Comparison of ENCODE assay signal across 1 cellular context in the genomic region with DNA sequence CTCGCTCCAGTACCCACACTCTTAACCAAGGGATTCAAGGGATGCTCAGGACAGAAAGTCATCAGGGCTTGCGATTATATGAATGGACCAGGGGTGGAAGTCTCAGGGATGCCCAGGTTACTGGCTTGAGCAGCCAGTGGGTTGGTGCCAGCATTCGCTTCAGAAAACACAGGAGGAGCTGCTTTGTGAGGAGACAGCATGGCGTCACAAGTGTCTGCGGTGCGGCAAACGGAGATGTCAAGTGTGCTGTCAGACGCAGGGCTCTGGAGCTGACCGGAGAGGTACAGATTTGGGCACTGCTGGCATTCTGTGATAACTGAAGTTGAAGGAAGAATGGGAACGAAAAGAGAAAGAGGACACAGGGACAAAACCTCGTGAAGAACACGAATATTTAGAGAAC.
A peak's percentile ranks its signal among the peaks of the same experiment; 100 is the strongest.
TF ChIP-seq lines count a peak whose summit lies in the region.

No MANE protein-coding gene starts in this region.

TF ChIP-seq in A549, 52 proteins besides CTCF, POLR2A, EP300 and RAD21 (continued from another document):
- TF ChIP-seq BHLHE40 (IDR thresholded peaks at IDR 0.05; ENCODE audit: low read depth, low read length) (no peak), NPAS2 (CRISPR knock-in tag; IDR thresholded peaks at IDR 0.05; ENCODE audit: borderline replicate concordance) (no peak), FOXS1 (CRISPR knock-in tag; IDR thresholded peaks at IDR 0.05) (0 out of 2 replicates have a peak, but pooled peaks have one; percentile 20)
